ENCODE assay signal across 11 cellular contexts in genomic region chr16:51153275-51153991, GRCh38. TPM values are rescaled to one million over a fixed set of nuclear protein-coding genes. Genes with fewer than 3 reads are reported as not detected.
DNase-seq lines count a peak whose midpoint lies in the region; ATAC-seq and TF ChIP-seq lines count a peak whose summit lies in the region.
"Had no signal": no experiment of that assay in that cellular context is flagged by ENCODE, and none has a peak within 500 bp of the region (broad histone marks: within the 10 kb centered on the region; RNA-seq: fewer than 3 reads in every experiment).

No MANE protein-coding gene starts in this region.

- no peak for DNase-seq in breast epithelium (ENCODE audit: low spot score in 2 of 2)
- DNase-seq in MCF 10A (ENCODE audit: unreplicated experiment), result no peak
- no peak for DNase-seq in chondrocyte (ENCODE audit: low spot score)
- no peak for DNase-seq in right lobe of liver
- DNase-seq in type B pancreatic cell (ENCODE audit: extremely low spot score, unreplicated experiment), result no peak
- no peak for DNase-seq in stimulated activated CD4-positive, alpha-beta T cell treated with anti-CD3 and anti-CD28 coated beads, Interleukin-2, amount 100 ng/mL, for 48 hours
- DNase-seq in NCI-H1105 (lab: John Stamatoyannopoulos, UW), result no peak
- no peak for DNase-seq in NCI-H1694 (lab: John Stamatoyannopoulos, UW)
- DNase-seq: activated CD8-positive, alpha-beta memory T cell treated with anti-CD3 and anti-CD28 coated beads, Interleukin-2, amount 50 U/mL, for 48 hours; stimulated activated naive CD8-positive, alpha-beta T cell treated with anti-CD3 and anti-CD28 coated beads, Interleukin-15, Interleukin-2, amounts not matched to agents 100 U/mL and 50 U/mL, for 24 hours had no signal

- H3K4me1 Mint-ChIP-seq in MCF 10A (ENCODE audit: insufficient read depth, unreplicated experiment) (peaks cover 12% of the 10 kb centered on the region), chondrocyte (ENCODE audit: low read depth) (peaks cover 27% of the 10 kb centered on the region), type B pancreatic cell (ENCODE audit: unreplicated experiment) (peaks cover 21% of the 10 kb centered on the region)

- no peaks in the 10 kb centered on the region for H3K36me3 Mint-ChIP-seq in MCF 10A (ENCODE audit: insufficient read depth, unreplicated experiment)
- H3K36me3 Mint-ChIP-seq in chondrocyte (ENCODE audit: low read depth), result peaks cover 3% of the 10 kb centered on the region
- no peaks in the 10 kb centered on the region for H3K36me3 Mint-ChIP-seq in type B pancreatic cell

- H3K9me3 ChIP-seq in breast epithelium (no peaks in the 10 kb centered on the region), right lobe of liver (no peaks in the 10 kb centered on the region)

- H3K4me3 ChIP-seq in breast epithelium (peak overlapping the region in 2 of 3 donors; percentile 52 to 72), right lobe of liver (peak overlapping the region; percentile 48 to 88 (median 80))

- POLR2A ChIA-PET in MCF 10A (lab: Yijun Ruan, JAX), result no interaction called here

- 20% methylated on average over 29 of the region's 39 CpGs for WGBS in right lobe of liver (ENCODE audit: insufficient coverage, low coverage, low lambda C conversion rate, missing lambda C conversion rate)

- H3K27ac Mint-ChIP-seq in MCF 10A (ENCODE audit: low read depth, unreplicated experiment) (no peak overlapping the region), chondrocyte (ENCODE audit: unreplicated experiment) (no peak overlapping the region), type B pancreatic cell (peak overlapping the region; percentile 26)

- peaks cover 0 to 5% of the 10 kb centered on the region in 2 donors for H3K4me1 ChIP-seq in breast epithelium
- peaks cover 0 to 26% (median 10%) of the 10 kb centered on the region in 4 donors for H3K4me1 ChIP-seq in right lobe of liver

- H3K9me3 Mint-ChIP-seq in MCF 10A (ENCODE audit: unreplicated experiment) (peaks cover 9% of the 10 kb centered on the region), chondrocyte (ENCODE audit: low read depth) (no peaks in the 10 kb centered on the region), type B pancreatic cell (no peaks in the 10 kb centered on the region)

- H3K36me3 ChIP-seq in breast epithelium, result no peaks in the 10 kb centered on the region
- no peaks in the 10 kb centered on the region for H3K36me3 ChIP-seq in right lobe of liver

- TF ChIP-seq POLR2A in breast epithelium (IDR thresholded peaks at IDR 0.05) (no peak), right lobe of liver (IDR thresholded peaks at IDR 0.05) (no peak)

- TF ChIP-seq CTCF in breast epithelium (IDR thresholded peaks at IDR 0.05), result no peak
- no peak for TF ChIP-seq CTCF in MCF 10A (IDR thresholded peaks at IDR 0.05; ENCODE audit: unreplicated experiment)
- no peak for TF ChIP-seq CTCF in chondrocyte (IDR thresholded peaks at IDR 0.05)
- TF ChIP-seq CTCF in right lobe of liver (IDR thresholded peaks at IDR 0.05), result no peak
- TF ChIP-seq CTCF in type B pancreatic cell (conservative IDR thresholded peaks at IDR 0.05), result no peak

- CTCF ChIA-PET in MCF 10A (lab: Yijun Ruan, JAX), result no interaction called here

- H3K27ac ChIP-seq in breast epithelium (no peak overlapping the region), right lobe of liver (peak overlapping the region; percentile 90 to 99 (median 98))

- no TSS peak for BruUV-seq in MCF 10A (replicated peaks; lab: Mats Ljungman, UMichigan)

- ATAC-seq in right lobe of liver, result no peak
- ATAC-seq: stimulated activated naive CD8-positive, alpha-beta T cell treated with anti-CD3 and anti-CD28 coated beads, Interleukin-15, Interleukin-2, amounts not matched to agents 100 U/mL and 50 U/mL, for 24 hours had no signal

- H3K4me3 Mint-ChIP-seq in MCF 10A (ENCODE audit: unreplicated experiment), result no peak overlapping the region
- peak overlapping the region; percentile 24 for H3K4me3 Mint-ChIP-seq in chondrocyte (ENCODE audit: unreplicated experiment)
- H3K4me3 Mint-ChIP-seq in type B pancreatic cell, result peak overlapping the region; percentile 87

- H3K27me3 Mint-ChIP-seq in MCF 10A (ENCODE audit: insufficient read depth, unreplicated experiment) (no peaks in the 10 kb centered on the region), chondrocyte (ENCODE audit: low read depth) (peaks cover 71% of the 10 kb centered on the region), type B pancreatic cell (peaks cover 74% of the 10 kb centered on the region)

- intact Hi-C loops in breast epithelium (cut with DNase I; ENCODE audit: low total_unique reads), result no loop called here
- intact Hi-C loops in MCF 10A (cut with micrococcal nuclease), result no loop called here
- intact Hi-C loops in right lobe of liver (cut with DNase I), result no loop called here

- H3K27me3 ChIP-seq in breast epithelium (peaks cover 0 to 80% of the 10 kb centered on the region in 2 donors), right lobe of liver (no peaks in the 10 kb centered on the region)

RNA-seq across cellular contexts. Expression of gene SALL1, which starts 2.4 kb away (rescaled TPM):
- under 1 TPM; 0.15 to 0.33 (median 0.32) TPM for total RNA-seq in breast epithelium
- not detected in 2 replicates for total RNA-seq in MCF 10A (2022)
- total RNA-seq in chondrocyte, result 0.12 to 0.20 TPM (median 0.13 TPM) in 3 replicates
- 10 to 100 TPM; 22.9 to 30.1 (median 26.4) TPM for total RNA-seq in right lobe of liver
- 8.0 and 27.0 TPM in 2 replicates for total RNA-seq in type B pancreatic cell (ENCODE audit: low replicate concordance)
- total RNA-seq: pulmonary artery endothelial cell had no signal

Comparison
In these comparisons a context has a peak if more than half of its experiments do, and no peak if none do; other contexts are left out.
1. H3K27ac ChIP-seq: peak in right lobe of liver (3 of 3); none in breast epithelium (0 of 2).